In the genomic region with DNA sequence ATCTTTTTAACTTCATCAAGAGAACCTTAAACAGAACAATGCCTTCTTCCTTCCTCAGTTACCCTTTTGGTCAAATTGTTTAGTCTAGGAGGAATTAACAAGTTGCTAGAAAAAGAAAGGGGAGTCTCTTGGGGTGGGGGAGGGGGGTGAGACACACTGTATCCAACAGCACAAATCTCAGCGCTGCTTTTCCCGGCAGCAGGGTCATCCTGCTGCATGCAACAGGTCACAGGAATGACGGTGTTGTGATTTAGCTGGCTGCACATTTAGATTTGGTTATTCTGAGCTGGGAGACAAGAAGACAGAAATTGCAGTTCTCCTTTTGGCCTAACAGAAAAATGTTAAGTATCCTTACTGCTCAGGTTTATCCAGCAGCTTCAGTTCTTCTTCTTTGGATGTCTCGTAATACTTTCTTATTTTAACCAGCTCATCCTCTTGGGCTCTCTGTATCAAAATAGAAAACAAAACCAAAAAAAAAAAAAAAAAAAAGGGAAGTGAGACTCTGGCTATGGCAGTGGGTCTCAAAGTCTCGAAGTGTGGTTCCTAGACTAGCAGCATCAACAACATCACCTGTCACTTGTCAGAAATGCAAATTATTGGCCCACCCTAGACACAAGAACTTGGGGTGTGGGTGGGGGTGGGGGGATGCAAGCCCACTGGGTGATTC, we compare ENCODE assay signal across 1 cellular context.
A peak's percentile ranks its signal among the peaks of the same experiment; 100 is the strongest.
TF ChIP-seq lines count a peak whose summit lies in the region.

No MANE protein-coding gene starts in this region.

TF ChIP-seq in GM12878, 131 proteins besides CTCF, POLR2A, EP300 and RAD21 (continued from another document):
- TF ChIP-seq, protein P1, sequence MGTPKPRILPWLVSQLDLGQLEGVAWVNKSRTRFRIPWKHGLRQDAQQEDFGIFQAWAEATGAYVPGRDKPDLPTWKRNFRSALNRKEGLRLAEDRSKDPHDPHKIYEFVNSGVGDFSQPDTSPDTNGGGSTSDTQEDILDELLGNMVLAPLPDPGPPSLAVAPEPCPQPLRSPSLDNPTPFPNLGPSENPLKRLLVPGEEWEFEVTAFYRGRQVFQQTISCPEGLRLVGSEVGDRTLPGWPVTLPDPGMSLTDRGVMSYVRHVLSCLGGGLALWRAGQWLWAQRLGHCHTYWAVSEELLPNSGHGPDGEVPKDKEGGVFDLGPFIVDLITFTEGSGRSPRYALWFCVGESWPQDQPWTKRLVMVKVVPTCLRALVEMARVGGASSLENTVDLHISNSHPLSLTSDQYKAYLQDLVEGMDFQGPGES (IDR thresholded peaks at IDR 0.05), result no peak
- TF ChIP-seq MYB (IDR thresholded peaks at IDR 0.05; ENCODE audit: borderline replicate concordance, low read depth, low read length) (no peak), TCF12 (IDR thresholded peaks at IDR 0.05; ENCODE audit: low read depth, low read length) (peak; percentile 72; the same call in 1 of the 2 replicates), NFXL1 (IDR thresholded peaks at IDR 0.05; ENCODE audit: borderline replicate concordance) (no peak), CHD4 (IDR thresholded peaks at IDR 0.05) (no peak), SMC3 (IDR thresholded peaks at IDR 0.05; ENCODE audit: borderline replicate concordance, low read length) (no peak), ZNF217 (IDR thresholded peaks at IDR 0.05) (0 out of 2 replicates have a peak, but pooled peaks have one; percentile 21)
- TF ChIP-seq, protein P2, sequence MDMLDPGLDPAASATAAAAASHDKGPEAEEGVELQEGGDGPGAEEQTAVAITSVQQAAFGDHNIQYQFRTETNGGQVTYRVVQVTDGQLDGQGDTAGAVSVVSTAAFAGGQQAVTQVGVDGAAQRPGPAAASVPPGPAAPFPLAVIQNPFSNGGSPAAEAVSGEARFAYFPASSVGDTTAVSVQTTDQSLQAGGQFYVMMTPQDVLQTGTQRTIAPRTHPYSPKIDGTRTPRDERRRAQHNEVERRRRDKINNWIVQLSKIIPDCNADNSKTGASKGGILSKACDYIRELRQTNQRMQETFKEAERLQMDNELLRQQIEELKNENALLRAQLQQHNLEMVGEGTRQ (IDR thresholded peaks at IDR 0.05; ENCODE audit: borderline replicate concordance, low read depth, low read length), result no peak
